8 cellular contexts compared by ENCODE assay signal in the genomic region with DNA sequence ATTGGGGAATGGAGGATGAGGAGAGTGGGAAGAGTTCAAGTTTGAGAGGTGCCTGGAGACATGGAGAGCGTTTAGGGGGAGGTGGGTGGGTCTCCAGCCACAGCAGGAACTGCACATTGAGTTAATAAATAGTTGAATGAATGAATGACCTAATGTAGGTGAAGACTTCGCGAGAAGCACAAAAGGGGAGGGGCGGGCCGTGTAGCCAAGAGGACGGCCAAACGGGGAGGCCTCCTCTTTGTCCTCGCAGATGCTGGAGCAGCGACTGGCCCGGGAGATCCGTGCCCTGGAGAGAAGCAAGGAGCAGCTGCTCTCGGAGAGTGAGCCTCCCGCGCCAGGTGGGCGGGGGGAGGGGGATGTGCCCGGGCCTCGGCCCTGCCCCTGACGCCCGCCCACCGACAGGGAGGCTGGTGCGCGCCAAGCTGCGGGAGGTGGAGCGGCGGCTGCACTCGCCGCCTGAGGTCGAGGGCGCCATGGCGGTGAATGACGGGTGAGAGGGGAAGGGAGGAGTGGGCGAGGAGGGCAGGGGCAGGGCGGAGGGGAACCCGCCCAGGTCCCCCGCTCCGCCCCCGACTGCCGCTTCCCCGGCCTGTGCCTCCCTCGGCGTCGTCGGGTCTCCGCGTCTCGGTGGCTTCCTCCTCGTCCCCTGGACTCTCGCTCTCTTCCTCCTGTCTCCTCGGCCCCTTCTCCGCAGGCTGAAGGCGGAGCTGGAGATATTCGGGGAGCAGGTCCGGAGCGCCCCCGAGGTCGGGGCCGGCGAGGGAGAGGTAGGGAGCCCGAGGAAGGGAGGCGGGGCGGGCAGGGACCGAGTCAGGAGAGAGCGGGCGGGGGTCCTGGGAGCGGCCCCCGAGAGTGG. TPM values are rescaled to one million over a fixed set of nuclear protein-coding genes. Genes with fewer than 3 reads are reported as not detected.
DNase-seq lines count a peak whose midpoint lies in the region; ATAC-seq, FAIRE-seq and TF ChIP-seq lines count a peak whose summit lies in the region.

No MANE protein-coding gene starts in this region.

- intact Hi-C loops in Caco-2 (cut with micrococcal nuclease; ENCODE audit: unreplicated experiment), result loop anchor here (1.0 to 2.0 kb wide), 2 partner anchors 22 to 1565 kb away; partner anchors contain the start of genes KARS1 and TERF2IP
- intact Hi-C loops in OCI-LY7 (cut with micrococcal nuclease; ENCODE audit: unreplicated experiment), result loop anchor here (1.0 kb wide), 1 partner anchor 22 kb away; no protein-coding TSS in a partner anchor
- intact Hi-C loops in activated T-helper 1 cell treated with anti-CD3 and anti-CD28 coated beads, Interleukin-12 subunit alpha, Interleukin-12 subunit beta, Interleukin-2, Interleukin-4 antibody, amounts not matched to agents 30 ng/mL and 10 ng/mL and 1 ng/mL, durations not matched to agents 14 hours and 24 hours and 36 hours (cut with micrococcal nuclease), result loop anchor here (1.0 to 5.0 kb wide), 4 partner anchors 21 to 1565 kb away; partner anchors contain the start of genes KARS1, MON1B, NUDT7 and TERF2IP
- intact Hi-C loops in psoas muscle (cut with DNase I), result loop anchor here in 1 of 2 donors (2.0 kb wide), 1 partner anchor 21 kb away; the partner anchor contains the start of gene MON1B
- intact Hi-C loops in aorta (cut with DNase I), result no loop called here

- TF ChIP-seq CTCF in Caco-2 (IDR thresholded peaks at IDR 0.05; ENCODE audit: insufficient read depth in 1 of 2, low read depth in 1 of 2, low read length in 1 of 2, severe bottlenecking in 1 of 2, unreplicated experiment in 1 of 2) (peak in 1 of 2 experiments; percentile 18), GM20000 (IDR thresholded peaks at IDR 0.05; ENCODE audit: extremely low read depth, missing control alignments) (no peak), OCI-LY7 (conservative IDR thresholded peaks at IDR 0.05; ENCODE audit: low read length) (no peak), gastroesophageal sphincter (IDR thresholded peaks at IDR 0.05) (no peak), psoas muscle (IDR thresholded peaks at IDR 0.05) (no peak)

- FAIRE-seq in HTR-8/SVneo (lab: Jason Lieb, UNC), result peak; percentile 91

- H3K4me3 ChIP-seq in Caco-2 (ENCODE audit: low read depth, low read length), result peak overlapping the region; percentile 60
- H3K4me3 ChIP-seq in OCI-LY7 (ENCODE audit: low read depth, low read length, poor library complexity, severe bottlenecking), result peak overlapping the region; percentile 74
- H3K4me3 ChIP-seq in gastroesophageal sphincter, result peak overlapping the region; percentile 50 to 65
- peak overlapping the region; percentile 72 for H3K4me3 ChIP-seq in psoas muscle
- H3K4me3 ChIP-seq in aorta (ENCODE audit: low read length in 2 of 2), result peak overlapping the region; percentile 27 to 50

- no peaks in the 10 kb centered on the region for H3K27me3 ChIP-seq in Caco-2 (replicated peaks; ENCODE audit: control insufficient read depth, insufficient read depth, low read length)
- H3K27me3 ChIP-seq in gastroesophageal sphincter, result peaks cover 23% of the 10 kb centered on the region
- H3K27me3 ChIP-seq in psoas muscle (ENCODE audit: insufficient read depth in 3 of 3, low read length in 2 of 3), result peaks cover 0 to 21% (median 0%) of the 10 kb centered on the region in 3 donors
- no peaks in the 10 kb centered on the region for H3K27me3 ChIP-seq in aorta (ENCODE audit: control insufficient read depth in 1 of 2, insufficient read depth in 2 of 2, low read length in 1 of 2)

- H3K4me1 ChIP-seq in Caco-2 (no peaks in the 10 kb centered on the region; the same call in 1 of the 2 replicates), OCI-LY7 (ENCODE audit: insufficient read depth, low read length, poor library complexity, severe bottlenecking) (peaks cover 10% of the 10 kb centered on the region), gastroesophageal sphincter (peaks cover 0 to 21% (median 0%) of the 10 kb centered on the region in 3 donors), psoas muscle (peaks cover 9% of the 10 kb centered on the region), aorta (ENCODE audit: control insufficient read depth in 1 of 2, insufficient read depth in 2 of 2, low read length in 2 of 2) (no peaks in the 10 kb centered on the region)

- no peaks in the 10 kb centered on the region for H3K36me3 ChIP-seq in Caco-2 (ENCODE audit: control insufficient read depth, insufficient read depth, low read length)
- no peaks in the 10 kb centered on the region for H3K36me3 ChIP-seq in OCI-LY7 (ENCODE audit: insufficient read depth, low read length)
- H3K36me3 ChIP-seq in gastroesophageal sphincter, result no peaks in the 10 kb centered on the region
- no peaks in the 10 kb centered on the region for H3K36me3 ChIP-seq in psoas muscle (ENCODE audit: insufficient read depth in 1 of 2, low read depth in 1 of 2)
- no peaks in the 10 kb centered on the region for H3K36me3 ChIP-seq in aorta (ENCODE audit: control insufficient read depth in 1 of 2, insufficient read depth in 2 of 2, low read length in 1 of 2)

- TF ChIP-seq EP300 in gastroesophageal sphincter (IDR thresholded peaks at IDR 0.05), result no peak

- no peaks in the 10 kb centered on the region for H4K20me1 ChIP-seq in OCI-LY7 (ENCODE audit: insufficient read depth, low read length)

- peak overlapping the region; percentile 23 for H3K27ac Mint-ChIP-seq in Caco-2 (ENCODE audit: unreplicated experiment)
- H3K27ac Mint-ChIP-seq in activated T-helper 1 cell treated with anti-CD3 and anti-CD28 coated beads, Interleukin-12 subunit alpha, Interleukin-12 subunit beta, Interleukin-2, Interleukin-4 antibody, amounts not matched to agents 30 ng/mL and 10 ng/mL and 1 ng/mL, durations not matched to agents 14 hours and 24 hours and 36 hours, result peak overlapping the region; percentile 90

- H3K79me2 ChIP-seq in OCI-LY7 (ENCODE audit: insufficient read depth, low read depth, low read length), result no peaks in the 10 kb centered on the region

- H3K9me3 ChIP-seq in Caco-2 (no peaks in the 10 kb centered on the region), OCI-LY7 (ENCODE audit: low read length) (no peaks in the 10 kb centered on the region), gastroesophageal sphincter (no peaks in the 10 kb centered on the region), psoas muscle (no peaks in the 10 kb centered on the region), aorta (ENCODE audit: control insufficient read depth, low read length) (no peaks in the 10 kb centered on the region)

- peak overlapping the region; percentile 74 for H3K4me2 ChIP-seq in OCI-LY7 (ENCODE audit: low read length)

- H3K9me2 ChIP-seq in OCI-LY7 (ENCODE audit: insufficient read depth, low read length), result no peaks in the 10 kb centered on the region

- H3K4me1 Mint-ChIP-seq in Caco-2 (ENCODE audit: low read depth, unreplicated experiment), result peaks cover 7% of the 10 kb centered on the region
- peaks cover 8% of the 10 kb centered on the region for H3K4me1 Mint-ChIP-seq in activated T-helper 1 cell treated with anti-CD3 and anti-CD28 coated beads, Interleukin-12 subunit alpha, Interleukin-12 subunit beta, Interleukin-2, Interleukin-4 antibody, amounts not matched to agents 30 ng/mL and 10 ng/mL and 1 ng/mL, durations not matched to agents 14 hours and 24 hours and 36 hours (ENCODE audit: low read depth)

- CTCF ChIA-PET in Caco-2 (lab: Charles Lee) (interaction anchor here (0.6 kb wide), 1 partner anchor 21 kb away, joined by 3 read pairs; no protein-coding TSS in a partner anchor), OCI-LY7 (lab: Charles Lee; ENCODE audit: unreplicated experiment) (no interaction called here)

- peak overlapping the region; percentile 64; the same call in 1 of the 2 replicates for H2AFZ ChIP-seq in OCI-LY7 (ENCODE audit: low read length)

- no peak overlapping the region for H3K27ac ChIP-seq in OCI-LY7 (ENCODE audit: low read depth, low read length, poor library complexity, severe bottlenecking)
- peak overlapping the region in 3 of 4 donors; percentile 75 to 78 (median 76) for H3K27ac ChIP-seq in gastroesophageal sphincter
- H3K27ac ChIP-seq in psoas muscle, result peak overlapping the region; percentile 24
- no peak overlapping the region for H3K27ac ChIP-seq in aorta (ENCODE audit: low read depth in 1 of 2, low read length in 2 of 2)

- TSS peak; percentile 49 for BruUV-seq in Caco-2 (replicated peaks; lab: Mats Ljungman, UMichigan)
- BruUV-seq in OCI-LY7 (replicated peaks; lab: Mats Ljungman, UMichigan), result TSS peak; percentile 77

- ATAC-seq in gastroesophageal sphincter (peak; percentile 52), psoas muscle (peak; percentile 58 to 74 (median 64)), aorta (ENCODE audit: low FRiP score) (peak; percentile 72)

- TF ChIP-seq POLR2A in gastroesophageal sphincter (IDR thresholded peaks at IDR 0.05), result no peak

- DNase-seq in Caco-2 (peak; percentile 87 to 91), GM20000 (ENCODE audit: low spot score) (peak; percentile 86), HTR-8/SVneo (ENCODE audit: insufficient read length, low spot score) (no peak), OCI-LY7 (ENCODE audit: low spot score) (peak; percentile 67), psoas muscle (peak; percentile 57 to 73), aorta (peak; percentile 68 to 84)
- peak; percentile 68 for DNase-seq in activated T-helper 1 cell treated with anti-CD3 and anti-CD28 coated beads, Interleukin-12 subunit alpha, Interleukin-12 subunit beta, Interleukin-2, Interleukin-4 antibody, amounts not matched to agents 30 ng/mL and 10 ng/mL and 1 ng/mL, durations not matched to agents 14 hours and 24 hours and 36 hours (ENCODE audit: low spot score)

- no peaks in the 10 kb centered on the region for H3K27me3 Mint-ChIP-seq in Caco-2 (ENCODE audit: insufficient read depth, unreplicated experiment)
- H3K27me3 Mint-ChIP-seq in activated T-helper 1 cell treated with anti-CD3 and anti-CD28 coated beads, Interleukin-12 subunit alpha, Interleukin-12 subunit beta, Interleukin-2, Interleukin-4 antibody, amounts not matched to agents 30 ng/mL and 10 ng/mL and 1 ng/mL, durations not matched to agents 14 hours and 24 hours and 36 hours (ENCODE audit: insufficient read depth), result peaks cover 2% of the 10 kb centered on the region

- 7 to 8% methylated on average over 5 of the region's 66 CpGs for WGBS in gastroesophageal sphincter (ENCODE audit: low coverage in 1 of 2), 2 donors
- 1 to 2% (median 2%) methylated on average over 21 to 66 of the region's 66 CpGs for WGBS in psoas muscle, 3 donors
- 1 to 2% methylated on average over 35 to 66 of the region's 66 CpGs for WGBS in aorta, 2 donors

- peaks cover 6% of the 10 kb centered on the region for H3K36me3 Mint-ChIP-seq in Caco-2 (ENCODE audit: insufficient read depth, unreplicated experiment)
- no peaks in the 10 kb centered on the region for H3K36me3 Mint-ChIP-seq in activated T-helper 1 cell treated with anti-CD3 and anti-CD28 coated beads, Interleukin-12 subunit alpha, Interleukin-12 subunit beta, Interleukin-2, Interleukin-4 antibody, amounts not matched to agents 30 ng/mL and 10 ng/mL and 1 ng/mL, durations not matched to agents 14 hours and 24 hours and 36 hours (ENCODE audit: low read depth)

- POLR2A ChIA-PET in Caco-2 (lab: Charles Lee) (no interaction called here), OCI-LY7 (lab: Charles Lee) (interaction anchor here (0.6 kb wide), 1 partner anchor 1450 kb away, joined by 4 read pairs; no protein-coding TSS in a partner anchor)

- no peaks in the 10 kb centered on the region for H3K9me3 Mint-ChIP-seq in Caco-2 (ENCODE audit: unreplicated experiment)
- no peaks in the 10 kb centered on the region for H3K9me3 Mint-ChIP-seq in activated T-helper 1 cell treated with anti-CD3 and anti-CD28 coated beads, Interleukin-12 subunit alpha, Interleukin-12 subunit beta, Interleukin-2, Interleukin-4 antibody, amounts not matched to agents 30 ng/mL and 10 ng/mL and 1 ng/mL, durations not matched to agents 14 hours and 24 hours and 36 hours

- H3K4me3 Mint-ChIP-seq in Caco-2 (ENCODE audit: unreplicated experiment), result peak overlapping the region; percentile 75
- H3K4me3 Mint-ChIP-seq in activated T-helper 1 cell treated with anti-CD3 and anti-CD28 coated beads, Interleukin-12 subunit alpha, Interleukin-12 subunit beta, Interleukin-2, Interleukin-4 antibody, amounts not matched to agents 30 ng/mL and 10 ng/mL and 1 ng/mL, durations not matched to agents 14 hours and 24 hours and 36 hours, result peak overlapping the region; percentile 81

RNA-seq across cellular contexts. Expression of gene SYCE1L, which starts 12.9 kb away (rescaled TPM):
- total RNA-seq in Caco-2 (2022), result 4.8 and 8.2 TPM in 2 replicates
- 1.9 and 6.1 TPM in 2 replicates for total RNA-seq in OCI-LY7 (2014; rRNA removed; shearing (Covaris generic))
- total RNA-seq in OCI-LY7 (2022), result 9.3 and 9.9 TPM in 2 replicates
- total RNA-seq in activated T-helper 1 cell treated with anti-CD3 and anti-CD28 coated beads, Interleukin-12 subunit alpha, Interleukin-12 subunit beta, Interleukin-2, Interleukin-4 antibody, amounts not matched to agents 30 ng/mL and 10 ng/mL and 1 ng/mL, durations not matched to agents 14 hours and 24 hours and 36 hours, result 5.1 and 5.5 TPM in 2 replicates
- 1 to 10 TPM in 2 of 4 donors, under 1 TPM in 1, not detected in 1; 0.67 to 2.6 (median 1.2) TPM for total RNA-seq in gastroesophageal sphincter
- total RNA-seq in psoas muscle, result 1 to 10 TPM in 1 of 4 donors, not detected in 3; 1.2 TPM
- under 1 TPM; 0.17 to 0.27 (median 0.17) TPM for polyA plus RNA-seq in psoas muscle
- total RNA-seq in aorta, result 1 to 10 TPM; 1.8 to 5.4 TPM
- 1 to 10 TPM; 2.1 to 9.6 TPM for polyA plus RNA-seq in aorta

RNA-seq across cellular contexts. Expression of gene MON1B, which starts 21.1 kb away (rescaled TPM):
- total RNA-seq in Caco-2 (2022), result 66.9 and 67.1 TPM in 2 replicates
- total RNA-seq in OCI-LY7 (2014; rRNA removed; shearing (Covaris generic)), result 14.0 and 20.4 TPM in 2 replicates
- total RNA-seq in OCI-LY7 (2022), result 72.7 and 76.2 TPM in 2 replicates
- 66.2 and 70.1 TPM in 2 replicates for total RNA-seq in activated T-helper 1 cell treated with anti-CD3 and anti-CD28 coated beads, Interleukin-12 subunit alpha, Interleukin-12 subunit beta, Interleukin-2, Interleukin-4 antibody, amounts not matched to agents 30 ng/mL and 10 ng/mL and 1 ng/mL, durations not matched to agents 14 hours and 24 hours and 36 hours
- total RNA-seq in gastroesophageal sphincter, result 10 to 100 TPM; 19.1 to 26.1 (median 23.3) TPM
- 10 to 100 TPM; 13.3 to 22.2 (median 18.4) TPM for total RNA-seq in psoas muscle
- polyA plus RNA-seq in psoas muscle, result 10 to 100 TPM in 1 of 3 donors, 1 to 10 TPM in 2; 5.3 to 13.8 (median 8.2) TPM
- 10 to 100 TPM; 46.7 to 47.1 TPM for total RNA-seq in aorta
- 10 to 100 TPM; 10.6 to 21.3 TPM for polyA plus RNA-seq in aorta

Comparison
In these comparisons a context has a peak if more than half of its experiments do, and no peak if none do; other contexts are left out.
1. H3K27ac ChIP-seq: peak in gastroesophageal sphincter (3 of 4) and psoas muscle (single experiment); none in OCI-LY7 (single experiment) and aorta (0 of 2).
2. intact Hi-C loops: an anchor here in Caco-2 (1.0 to 2.0 kb wide), OCI-LY7 (1.0 kb wide) and activated T-helper 1 cell treated with anti-CD3 and anti-CD28 coated beads, Interleukin-12 subunit alpha, Interleukin-12 subunit beta, Interleukin-2, Interleukin-4 antibody, amounts not matched to agents 30 ng/mL and 10 ng/mL and 1 ng/mL, durations not matched to agents 14 hours and 24 hours and 36 hours (1.0 to 5.0 kb wide); none called in aorta.
3. Peak in every context shown above with its lines, with median percentiles within 50 percentile points of each other: H3K4me3 ChIP-seq and ATAC-seq.